1 cellular context compared by ENCODE assay signal in genomic region chr5:176446884-176447537, GRCh38.
A peak's percentile ranks its signal among the peaks of the same experiment; 100 is the strongest.
TF ChIP-seq lines count a peak whose summit lies in the region.

No MANE protein-coding gene starts in this region.

TF ChIP-seq in HEK293, 187 proteins besides CTCF, POLR2A, EP300 and RAD21 (continued from another document):
- TF ChIP-seq PRDM10 (tag by site-specific recombination; IDR thresholded peaks at IDR 0.05), result peak; percentile 36; the same call in 1 of the 2 replicates
